ENCODE assay signal across 10 cellular contexts in genomic region chr5:77167695-77168111, GRCh38. TPM values are rescaled to one million over a fixed set of nuclear protein-coding genes. Genes with fewer than 3 reads are reported as not detected.
DNase-seq lines count a peak whose midpoint lies in the region; ATAC-seq, FAIRE-seq and TF ChIP-seq lines count a peak whose summit lies in the region.
"Had no signal": no experiment of that assay in that cellular context is flagged by ENCODE, and none has a peak within 500 bp of the region (broad histone marks: within the 10 kb centered on the region; RNA-seq: fewer than 3 reads in every experiment).

No MANE protein-coding gene starts in this region.

- H3K36me3 ChIP-seq in small intestine (ENCODE audit: control insufficient read depth in 2 of 2, insufficient read depth in 2 of 2, low read length in 2 of 2): no peaks in the 10 kb centered on the region

- no peaks in the 10 kb centered on the region for H3K4me1 ChIP-seq in small intestine (ENCODE audit: control insufficient read depth in 2 of 2, insufficient read depth in 1 of 2, low read depth in 1 of 2, low read length in 1 of 2)

- peaks cover 0 to 6% of the 10 kb centered on the region in 2 donors for H3K27me3 ChIP-seq in small intestine (ENCODE audit: control insufficient read depth in 2 of 2, insufficient read depth in 2 of 2, low read length in 2 of 2)

- WGBS in small intestine, 3 donors: 72 to 80% (median 74%) methylated on average over 4 of the region's 4 CpGs

- DNase-seq in NCI-H2196 (lab: John Stamatoyannopoulos, UW; ENCODE audit: unreplicated experiment): peak; percentile 22
- DNase-seq in NCI-H2196 treated with DMSO at 0.1 percent for 48 hours (lab: John Stamatoyannopoulos, UW; ENCODE audit: unreplicated experiment): no peak
- DNase-seq in astrocyte of the cerebellum (ENCODE audit: low read depth): peak; percentile 75
- peak; percentile 60 for DNase-seq in kidney glomerular epithelial cell (lab: John Stamatoyannopoulos, UW)
- peak; percentile 70 for DNase-seq in urothelium cell line (ENCODE audit: low spot score)
- no peak for DNase-seq in small intestine
- DNase-seq: activated effector memory CD4-positive, alpha-beta T cell treated with anti-CD3 and anti-CD28 coated beads, Interleukin-2, amount 50 U/mL, for 16 hours; stimulated activated CD4-positive, alpha-beta T cell treated with anti-CD3 and anti-CD28 coated beads, Interleukin-4, amount 100 ng/mL, for 1 hour had no signal

- H3K9me3 ChIP-seq in small intestine (ENCODE audit: control insufficient read depth, low read depth): no peaks in the 10 kb centered on the region

- FAIRE-seq in urothelium cell line (lab: Jason Lieb, UNC): no peak
- FAIRE-seq in small intestine (lab: Jason Lieb, UNC): no peak

- H3K4me3 ChIP-seq in astrocyte of the cerebellum (ENCODE audit: low read depth, low read length): no peak overlapping the region
- H3K4me3 ChIP-seq in small intestine (ENCODE audit: low read depth in 1 of 2, low read length in 2 of 2): no peak overlapping the region

- ATAC-seq in HG02759 (IDR thresholded peaks at IDR 0.05; ENCODE audit: unreplicated experiment) (no peak), GM18868 (IDR thresholded peaks at IDR 0.05; ENCODE audit: unreplicated experiment) (no peak)

- in situ Hi-C loops in astrocyte of the cerebellum (cut with HindIII; ENCODE audit: low sequenced_read_pairs): no loop called here

- TF ChIP-seq CTCF in astrocyte of the cerebellum (IDR thresholded peaks at IDR 0.05; ENCODE audit: low read depth, low read length, missing control alignments): no peak

- H3K27ac ChIP-seq in small intestine (ENCODE audit: low read depth in 1 of 2, low read length in 1 of 2): no peak overlapping the region

RNA-seq across cellular contexts. Expression of gene PDE8B, which starts 42.8 kb away (rescaled TPM):
- 1 to 10 TPM in 1 of 3 donors, under 1 TPM in 2; 0.22 to 1.2 (median 0.81) TPM for polyA plus RNA-seq in small intestine

Comparison
In these comparisons a context has a peak if more than half of its experiments do, and no peak if none do; other contexts are left out.
1. DNase-seq: peak in NCI-H2196 (single experiment), astrocyte of the cerebellum (single experiment), kidney glomerular epithelial cell (single experiment) and urothelium cell line (single experiment); none in NCI-H2196 treated with DMSO at 0.1 percent for 48 hours (single experiment) and small intestine (single experiment).